Comparison of ENCODE assay signal across 25 cellular contexts in genomic region chr12:12194206-12194605, GRCh38.
DNase-seq lines count a peak whose midpoint lies in the region; ATAC-seq, FAIRE-seq and TF ChIP-seq lines count a peak whose summit lies in the region.
"Had no signal": no experiment of that assay in that cellular context is flagged by ENCODE, and none has a peak within 500 bp of the region (broad histone marks: within the 10 kb centered on the region; RNA-seq: fewer than 3 reads in every experiment).

No MANE protein-coding gene starts in this region.

- no peak overlapping the region for H3K27ac Mint-ChIP-seq in astrocyte (ENCODE audit: unreplicated experiment)
- H3K27ac Mint-ChIP-seq in Caco-2 (ENCODE audit: unreplicated experiment), result no peak overlapping the region
- H3K27ac Mint-ChIP-seq: activated CD4-positive, alpha-beta T cell treated with anti-CD3 and anti-CD28 coated beads, Interleukin-2, amount 10 ng/mL, durations not matched to agents 24 days and 14 days; CD4-positive, alpha-beta memory T cell; stimulated activated naive CD8-positive, alpha-beta T cell treated with anti-CD3 and anti-CD28 coated beads, Interleukin-15, amount 100 ng/mL, for 72 hours had no signal

- no peak overlapping the region for H2AFZ ChIP-seq in astrocyte (ENCODE audit: low read depth, low read length)
- H2AFZ ChIP-seq in keratinocyte (ENCODE audit: control insufficient read depth, low read length), result no peak overlapping the region

- H4K20me1 ChIP-seq in astrocyte (ENCODE audit: insufficient read depth, low read length), result peaks cover 13% of the 10 kb centered on the region
- no peaks in the 10 kb centered on the region for H4K20me1 ChIP-seq in keratinocyte (ENCODE audit: control insufficient read depth, extremely low read depth, insufficient read depth, low read length)

- no peaks in the 10 kb centered on the region for H3K9me3 ChIP-seq in astrocyte (ENCODE audit: insufficient read depth, low read depth, low read length)
- H3K9me3 ChIP-seq in keratinocyte (ENCODE audit: control insufficient read depth, low read depth, low read length), result no peaks in the 10 kb centered on the region
- H3K9me3 ChIP-seq in Caco-2, result 0 out of 2 replicates have a peak, but pooled peaks cover 4% of the 10 kb centered on the region
- H3K9me3 ChIP-seq: colonic mucosa, HAP-1, upper lobe of right lung had no signal

- H3K27ac ChIP-seq in astrocyte (ENCODE audit: low read depth, low read length), result no peak overlapping the region
- H3K27ac ChIP-seq in keratinocyte (ENCODE audit: control insufficient read depth, insufficient read depth, low read length), result no peak overlapping the region
- H3K27ac ChIP-seq: colonic mucosa, upper lobe of right lung had no signal

- no peaks in the 10 kb centered on the region for H3K9me1 ChIP-seq in keratinocyte (ENCODE audit: control insufficient read depth, extremely low read depth, insufficient read depth, low read length)

- DNase-seq in COLO829 (ENCODE audit: low spot score) (peak; percentile 43), HT-29 (ENCODE audit: low spot score) (peak; percentile 58), astrocyte (ENCODE audit: low read depth) (peak; percentile 56), keratinocyte (ENCODE audit: low read depth, low spot score) (no peak), Caco-2 (no peak), medulla oblongata (ENCODE audit: extremely low spot score) (no peak), D341Med (ENCODE audit: low spot score) (no peak)
- DNase-seq: activated CD4-positive, alpha-beta T cell treated with anti-CD3 and anti-CD28 coated beads, Interleukin-2, amount 10 ng/mL, durations not matched to agents 24 days and 14 days; activated CD8-positive, alpha-beta memory T cell treated with anti-CD3 and anti-CD28 coated beads, Interleukin-2, amount 50 U/mL, for 48 hours; activated gamma-delta T cell treated with Interleukin-2 at 50 U/mL for 16 hours; aorta; CD4-positive, alpha-beta memory T cell; colonic mucosa; NCI-H146; NCI-H2171 treated with DMSO at 0.1 percent for 48 hours; NCI-H774; occipital lobe; stimulated activated CD4-positive, alpha-beta T cell treated with anti-CD3 and anti-CD28 coated beads, Interleukin-2, amount 100 ng/mL, for 24 hours; stimulated activated naive CD8-positive, alpha-beta T cell treated with anti-CD3 and anti-CD28 coated beads, Interleukin-15, amount 100 ng/mL, for 72 hours; upper lobe of right lung had no signal

- H3K27me3 Mint-ChIP-seq in astrocyte (ENCODE audit: low read depth, unreplicated experiment) (no peaks in the 10 kb centered on the region), Caco-2 (ENCODE audit: insufficient read depth, unreplicated experiment) (no peaks in the 10 kb centered on the region)

- BruUV-seq in Caco-2 (replicated peaks; lab: Mats Ljungman, UMichigan), result no TSS peak

- CTCF ChIA-PET in Caco-2 (lab: Charles Lee), result no interaction called here

- no peak for TF ChIP-seq CTCF in astrocyte (IDR thresholded peaks at IDR 0.05; ENCODE audit: insufficient read depth, low read depth, low read length)
- TF ChIP-seq CTCF in keratinocyte (optimal IDR thresholded peaks at IDR 0.05 in 1 of 3, IDR thresholded peaks at IDR 0.05 in 1 of 3, conservative IDR thresholded peaks at IDR 0.05 in 1 of 3; ENCODE audit: extremely low read depth in 1 of 3, insufficient read depth in 2 of 3, low read length in 3 of 3), result no peak
- TF ChIP-seq CTCF in Caco-2 (IDR thresholded peaks at IDR 0.05; ENCODE audit: insufficient read depth in 1 of 2, low read depth in 1 of 2, low read length in 1 of 2, severe bottlenecking in 1 of 2, unreplicated experiment in 1 of 2), result no peak

- H3K4me1 ChIP-seq in astrocyte (ENCODE audit: insufficient read depth, low read length) (peaks cover 8% of the 10 kb centered on the region), keratinocyte (ENCODE audit: control insufficient read depth, extremely low read depth, insufficient read depth, low read length) (no peaks in the 10 kb centered on the region), Caco-2 (peaks cover 8% of the 10 kb centered on the region; the same call in 1 of the 2 replicates)
- H3K4me1 ChIP-seq: colonic mucosa, upper lobe of right lung had no signal

- no peak overlapping the region for H3K4me2 ChIP-seq in astrocyte (ENCODE audit: low read length)
- H3K4me2 ChIP-seq in keratinocyte (ENCODE audit: control insufficient read depth, extremely low read depth, insufficient read depth, low read depth, low read length), result no peak overlapping the region

- dilution Hi-C loops in keratinocyte (cut with MboI; ENCODE audit: extremely low pct_ligation_motif_present, low sequenced_read_pairs), result no loop called here

- FAIRE-seq in astrocyte (lab: Jason Lieb, UNC), result no peak
- FAIRE-seq in keratinocyte (lab: Jason Lieb, UNC), result peak; percentile 23
- FAIRE-seq: frontal cortex, GM19239, TTC549 had no signal

- intact Hi-C loops in Caco-2 (cut with micrococcal nuclease; ENCODE audit: unreplicated experiment), result no loop called here

- H3K4me1 Mint-ChIP-seq in astrocyte (ENCODE audit: low read depth, unreplicated experiment) (peaks cover 30% of the 10 kb centered on the region), Caco-2 (ENCODE audit: low read depth, unreplicated experiment) (peaks cover 7% of the 10 kb centered on the region)
- H3K4me1 Mint-ChIP-seq: activated CD4-positive, alpha-beta T cell treated with anti-CD3 and anti-CD28 coated beads, Interleukin-2, amount 10 ng/mL, durations not matched to agents 24 days and 14 days; CD4-positive, alpha-beta memory T cell had no signal

- H3K27me3 ChIP-seq in astrocyte (ENCODE audit: insufficient read depth, low read length) (no peaks in the 10 kb centered on the region), keratinocyte (ENCODE audit: control insufficient read depth, extremely low read depth, insufficient read depth, low read length) (no peaks in the 10 kb centered on the region), Caco-2 (replicated peaks; ENCODE audit: control insufficient read depth, insufficient read depth, low read length) (no peaks in the 10 kb centered on the region)
- H3K27me3 ChIP-seq: colonic mucosa, upper lobe of right lung had no signal

- H3K9ac ChIP-seq in astrocyte (ENCODE audit: low read length) (no peak overlapping the region), keratinocyte (ENCODE audit: control insufficient read depth, extremely low read depth, insufficient read depth, low read length) (no peak overlapping the region)

- ATAC-seq in HG03521 (IDR thresholded peaks at IDR 0.05; ENCODE audit: unreplicated experiment), result no peak
- ATAC-seq: stimulated activated naive CD8-positive, alpha-beta T cell treated with anti-CD3 and anti-CD28 coated beads, Interleukin-15, amount 100 ng/mL, for 72 hours; upper lobe of right lung had no signal

- H3K36me3 ChIP-seq in astrocyte (ENCODE audit: insufficient read depth, low read length) (no peaks in the 10 kb centered on the region), keratinocyte (ENCODE audit: control insufficient read depth in 2 of 2, extremely low read depth in 1 of 2, insufficient read depth in 2 of 2, low read length in 2 of 2) (peaks cover 0 to 2% of the 10 kb centered on the region in 2 experiments), Caco-2 (ENCODE audit: control insufficient read depth, insufficient read depth, low read length) (peaks cover 1% of the 10 kb centered on the region; the same call in 1 of the 2 replicates)
- H3K36me3 ChIP-seq: colonic mucosa, upper lobe of right lung had no signal

- no peak overlapping the region for H3K4me3 Mint-ChIP-seq in astrocyte (ENCODE audit: unreplicated experiment)
- H3K4me3 Mint-ChIP-seq in Caco-2 (ENCODE audit: unreplicated experiment), result no peak overlapping the region
- H3K4me3 Mint-ChIP-seq: activated CD4-positive, alpha-beta T cell treated with anti-CD3 and anti-CD28 coated beads, Interleukin-2, amount 10 ng/mL, durations not matched to agents 24 days and 14 days; CD4-positive, alpha-beta memory T cell; stimulated activated naive CD8-positive, alpha-beta T cell treated with anti-CD3 and anti-CD28 coated beads, Interleukin-15, amount 100 ng/mL, for 72 hours had no signal

- POLR2A ChIA-PET in Caco-2 (lab: Charles Lee), result no interaction called here

- H3K36me3 Mint-ChIP-seq in astrocyte (ENCODE audit: low read depth, unreplicated experiment), result peaks cover 24% of the 10 kb centered on the region
- peaks cover 31% of the 10 kb centered on the region for H3K36me3 Mint-ChIP-seq in Caco-2 (ENCODE audit: insufficient read depth, unreplicated experiment)

- H3K9me3 Mint-ChIP-seq in astrocyte (ENCODE audit: unreplicated experiment), result peaks cover 11% of the 10 kb centered on the region
- H3K9me3 Mint-ChIP-seq in Caco-2 (ENCODE audit: unreplicated experiment), result peaks cover 30% of the 10 kb centered on the region

- H3K79me2 ChIP-seq in astrocyte (ENCODE audit: insufficient read depth, low read length) (peaks cover 20% of the 10 kb centered on the region), keratinocyte (ENCODE audit: control insufficient read depth, insufficient read depth, low read length) (peaks cover 7% of the 10 kb centered on the region)

- H3K4me3 ChIP-seq in astrocyte (ENCODE audit: insufficient read depth, low read depth, low read length), result no peak overlapping the region
- no peak overlapping the region for H3K4me3 ChIP-seq in keratinocyte (ENCODE audit: control insufficient read depth in 2 of 3, extremely low read depth in 1 of 3, insufficient read depth in 2 of 3, low read depth in 1 of 3, low read length in 3 of 3)
- no peak overlapping the region for H3K4me3 ChIP-seq in Caco-2 (ENCODE audit: low read depth, low read length)
- H3K4me3 ChIP-seq: colonic mucosa, HAP-1, upper lobe of right lung had no signal

Comparison
In these comparisons a context has a peak if more than half of its experiments do, and no peak if none do; other contexts are left out.
1. DNase-seq: peak in COLO829 (single experiment), HT-29 (single experiment) and astrocyte (single experiment); none in keratinocyte (single experiment), Caco-2 (0 of 2), medulla oblongata (single experiment) and D341Med (single experiment).